Comparison of ENCODE assay signal across 17 cellular contexts in genomic region chr15:64904189-64904588, GRCh38.
"Had no signal": no experiment of that assay in that cellular context is flagged by ENCODE, and none has a peak within 500 bp of the region (broad histone marks: within the 10 kb centered on the region; RNA-seq: fewer than 3 reads in every experiment).

No MANE protein-coding gene starts in this region.

- ATAC-seq: gastroesophageal sphincter had no signal

- H3K36me3 ChIP-seq: gastroesophageal sphincter, SJSA1, stomach had no signal

- H3K4me3 ChIP-seq: gastroesophageal sphincter, lung, SJSA1, thoracic aorta had no signal

- H3K27ac ChIP-seq: epithelial cell of prostate, gastroesophageal sphincter, SJSA1, stomach, thoracic aorta had no signal

- H3K27me3 ChIP-seq: gastroesophageal sphincter, SJSA1, stomach had no signal

- H3K27me3 Mint-ChIP-seq: activated T-cell treated with anti-CD3 and anti-CD28 coated beads, Interleukin-2, amount 50 U/mL, for 24 hours; central memory CD8-positive, alpha-beta T cell had no signal

- H3K27ac Mint-ChIP-seq: brain, nephron had no signal

- DNase-seq: activated T-cell treated with anti-CD3 and anti-CD28 coated beads, Interleukin-2, amount 50 U/mL, for 24 hours; amniotic stem cell; cortex of kidney; effector memory CD4-positive, alpha-beta T cell; hippocampal formation; stimulated activated CD4-positive, alpha-beta T cell treated with anti-CD3 and anti-CD28 coated beads, Interleukin-2, amount 100 ng/mL, for 48 hours; stomach; SW 1271; T1000 had no signal

- H3K4me3 Mint-ChIP-seq: activated T-cell treated with anti-CD3 and anti-CD28 coated beads, Interleukin-2, amount 50 U/mL, for 24 hours; brain; central memory CD8-positive, alpha-beta T cell; nephron had no signal
